ENCODE assay signal across 14 cellular contexts in genomic region chr2:9335322-9335754, GRCh38.
DNase-seq lines count a peak whose midpoint lies in the region; ATAC-seq and TF ChIP-seq lines count a peak whose summit lies in the region.
"Had no signal": no experiment of that assay in that cellular context is flagged by ENCODE, and none has a peak within 500 bp of the region (broad histone marks: within the 10 kb centered on the region; RNA-seq: fewer than 3 reads in every experiment).

No MANE protein-coding gene starts in this region.

- no peaks in the 10 kb centered on the region for H3K9me3 ChIP-seq in SK-N-SH
- H3K9me3 ChIP-seq in stomach, result no peaks in the 10 kb centered on the region

- no peak for TF ChIP-seq CTCF in SK-N-SH (IDR thresholded peaks at IDR 0.05)
- TF ChIP-seq CTCF in stomach (IDR thresholded peaks at IDR 0.05), result no peak
- no peak for TF ChIP-seq CTCF in coronary artery (IDR thresholded peaks at IDR 0.05)

- intact Hi-C loops in left colon (cut with DNase I, micrococcal nuclease), result loop anchor here in 1 of 2 donors (5.0 kb wide), 1 partner anchor 128 kb away; the partner anchor contains the start of gene ASAP2
- intact Hi-C loops in stomach (cut with DNase I; ENCODE audit: low total_unique reads), result no loop called here
- intact Hi-C loops in activated naive CD4-positive, alpha-beta T cell treated with anti-CD3 and anti-CD28 coated beads for 36 hours (cut with micrococcal nuclease), result no loop called here

- POLR2A ChIA-PET in SK-N-SH (lab: Yijun Ruan, JAX), result no interaction called here

- TF ChIP-seq RAD21 in SK-N-SH (IDR thresholded peaks at IDR 0.05; ENCODE audit: low read length), result no peak

- no peak overlapping the region for H3K4me3 Mint-ChIP-seq in activated naive CD4-positive, alpha-beta T cell treated with anti-CD3 and anti-CD28 coated beads for 36 hours
- H3K4me3 Mint-ChIP-seq: activated CD4-positive, alpha-beta T cell treated with anti-CD3 and anti-CD28 coated beads, Interleukin-2, amount 10 ng/mL, durations not matched to agents 7 days and 5 days had no signal

- H3K9me3 Mint-ChIP-seq in activated naive CD4-positive, alpha-beta T cell treated with anti-CD3 and anti-CD28 coated beads for 36 hours, result no peaks in the 10 kb centered on the region
- H3K9me3 Mint-ChIP-seq: activated CD4-positive, alpha-beta T cell treated with anti-CD3 and anti-CD28 coated beads, Interleukin-2, amount 10 ng/mL, durations not matched to agents 7 days and 5 days had no signal

- peaks cover 22% of the 10 kb centered on the region for H3K79me2 ChIP-seq in SK-N-SH (ENCODE audit: insufficient read depth)
- H3K79me2 ChIP-seq: parathyroid adenoma had no signal

- peaks cover 5% of the 10 kb centered on the region for H3K4me1 Mint-ChIP-seq in activated naive CD4-positive, alpha-beta T cell treated with anti-CD3 and anti-CD28 coated beads for 36 hours (ENCODE audit: low read depth)

- no peak overlapping the region for H3K9ac ChIP-seq in SK-N-SH
- H3K9ac ChIP-seq: parathyroid adenoma had no signal

- H3F3A ChIP-seq in SK-N-SH (replicated peaks; ENCODE audit: insufficient read depth), result peaks cover 32% of the 10 kb centered on the region

- WGBS in SK-N-SH (ENCODE audit: low lambda C conversion rate), result 93% methylated on average over 6 of the region's 6 CpGs
- 58 to 72% (median 62%) methylated on average over 6 of the region's 6 CpGs for WGBS in stomach, 5 donors

- ATAC-seq in SK-N-SH treated with all-trans-retinoic acid at 6 μM for 48 hours, result no peak
- ATAC-seq in left colon, result peak; percentile 86

- peaks cover 26 to 39% of the 10 kb centered on the region in 2 experiments for H3K4me1 ChIP-seq in SK-N-SH (ENCODE audit: control insufficient read depth in 1 of 2, insufficient read depth in 2 of 2, low read depth in 1 of 2, low read length in 1 of 2)
- H3K4me1 ChIP-seq in stomach, result peaks cover 12 to 35% (median 25%) of the 10 kb centered on the region in 4 donors

- H3K4me3 ChIP-seq in SK-N-SH (ENCODE audit: low read depth in 2 of 2, low read length in 1 of 2) (no peak overlapping the region), stomach (no peak overlapping the region), coronary artery (no peak overlapping the region)

- no peak for DNase-seq in SK-N-SH
- DNase-seq in NOMO-1 treated with dmso at 0.1 percent for 144 hours (lab: John Stamatoyannopoulos, UW; ENCODE audit: unreplicated experiment), result peak; percentile 28
- peak; percentile 89 to 93 for DNase-seq in left colon
- no peak for DNase-seq in stomach
- no peak for DNase-seq in coronary artery (ENCODE audit: low spot score)
- no peak for DNase-seq in SW 1271 (lab: John Stamatoyannopoulos, UW)
- DNase-seq in activated naive CD4-positive, alpha-beta T cell treated with anti-CD3 and anti-CD28 coated beads for 36 hours, result no peak
- DNase-seq: activated CD4-positive, alpha-beta T cell treated with anti-CD3 and anti-CD28 coated beads, Interleukin-2, amount 10 ng/mL, durations not matched to agents 7 days and 5 days; activated naive CD4-positive, alpha-beta T cell treated with anti-CD3 and anti-CD28 coated beads, Interleukin-2, amount 50 U/mL, for 16 hours; foreskin melanocyte; NCI-H226; stimulated activated CD4-positive, alpha-beta T cell treated with anti-CD3 and anti-CD28 coated beads, Interleukin-4, amount 100 ng/mL, for 1 hour had no signal

- H2AFZ ChIP-seq in SK-N-SH (ENCODE audit: low read depth), result no peak overlapping the region
- H2AFZ ChIP-seq: parathyroid adenoma had no signal

- TF ChIP-seq POLR2A in stomach (IDR thresholded peaks at IDR 0.05), result no peak

- H3K27me3 Mint-ChIP-seq in activated naive CD4-positive, alpha-beta T cell treated with anti-CD3 and anti-CD28 coated beads for 36 hours (ENCODE audit: low read depth), result no peaks in the 10 kb centered on the region

- no peaks in the 10 kb centered on the region for H3K9me2 ChIP-seq in SK-N-SH

- no peak overlapping the region for H3K4me2 ChIP-seq in SK-N-SH

- peaks cover 46 to 53% of the 10 kb centered on the region in 2 experiments for H3K36me3 ChIP-seq in SK-N-SH (replicated peaks in 1 of 2; ENCODE audit: control insufficient read depth in 1 of 2, insufficient read depth in 2 of 2, low read length in 1 of 2)
- H3K36me3 ChIP-seq in stomach, result peaks cover 0 to 31% (median 17%) of the 10 kb centered on the region in 4 donors

- H3K27me3 ChIP-seq in SK-N-SH (ENCODE audit: insufficient read depth) (no peaks in the 10 kb centered on the region), stomach (no peaks in the 10 kb centered on the region)

- CTCF ChIA-PET in SK-N-SH (lab: Yijun Ruan, JAX), result interaction anchor here (0.7 to 4.8 kb wide), 12 partner anchors 11 to 463 kb away, joined by 3 to 68 read pairs (median 4); partner anchors contain the start of gene ASAP2
- CTCF ChIA-PET in activated naive CD4-positive, alpha-beta T cell treated with anti-CD3 and anti-CD28 coated beads for 36 hours (lab: Charles Lee), result interaction anchor here (0.6 kb wide), 1 partner anchor 317 kb away, joined by 3 read pairs; no protein-coding TSS in a partner anchor

- H3K36me3 Mint-ChIP-seq in activated naive CD4-positive, alpha-beta T cell treated with anti-CD3 and anti-CD28 coated beads for 36 hours (ENCODE audit: low read depth), result no peaks in the 10 kb centered on the region

- no peak overlapping the region for H3K27ac Mint-ChIP-seq in activated naive CD4-positive, alpha-beta T cell treated with anti-CD3 and anti-CD28 coated beads for 36 hours
- H3K27ac Mint-ChIP-seq: activated CD4-positive, alpha-beta T cell treated with anti-CD3 and anti-CD28 coated beads, Interleukin-2, amount 10 ng/mL, durations not matched to agents 7 days and 5 days had no signal

- peak overlapping the region; percentile 61 to 96; a peak in 3 of 4 replicates for H3K27ac ChIP-seq in SK-N-SH (ENCODE audit: low read depth in 2 of 2, low read length in 1 of 2)
- peak overlapping the region in 3 of 5 donors; percentile 2 to 54 (median 27) for H3K27ac ChIP-seq in stomach
- H3K27ac ChIP-seq in coronary artery, result no peak overlapping the region
- H3K27ac ChIP-seq: parathyroid adenoma had no signal

- peaks cover 8% of the 10 kb centered on the region; the same call in 1 of the 2 replicates for H4K20me1 ChIP-seq in SK-N-SH (ENCODE audit: insufficient read depth)

- TF ChIP-seq EP300 in SK-N-SH (IDR thresholded peaks at IDR 0.05; ENCODE audit: borderline replicate concordance in 1 of 2, low read depth in 1 of 2, low read length in 1 of 2), result no peak
- no peak for TF ChIP-seq EP300 in stomach (IDR thresholded peaks at IDR 0.05)

TF ChIP-seq in SK-N-SH, 30 proteins besides CTCF, POLR2A, EP300 and RAD21 (continues in another document):
- TF ChIP-seq GATA2 (CRISPR knock-in tag; IDR thresholded peaks at IDR 0.05), result no peak
- no peak for TF ChIP-seq RFX5 (IDR thresholded peaks at IDR 0.05; ENCODE audit: low read length)
- TF ChIP-seq USF1 (IDR thresholded peaks at IDR 0.05; ENCODE audit: borderline replicate concordance, low read depth), result no peak
- no peak for TF ChIP-seq MXI1 (IDR thresholded peaks at IDR 0.05; ENCODE audit: low read depth, low read length)
- TF ChIP-seq NRF1 (IDR thresholded peaks at IDR 0.05; ENCODE audit: low read depth, low read length), result no peak
- TF ChIP-seq IRF3 (IDR thresholded peaks at IDR 0.05; ENCODE audit: low read depth, low read length), result no peak
- no peak for TF ChIP-seq EZH2phosphoT487 (IDR thresholded peaks at IDR 0.05; ENCODE audit: borderline replicate concordance, low read depth)
- no peak for TF ChIP-seq ELF1 (IDR thresholded peaks at IDR 0.05)
- TF ChIP-seq CHD2 (IDR thresholded peaks at IDR 0.05; ENCODE audit: low read length, partially characterized antibody), result no peak

TF ChIP-seq in SK-N-SH treated with all-trans-retinoic acid at 6 μM for 48 hours, 23 proteins besides CTCF, POLR2A, EP300 and RAD21 (continues in another document):
- TF ChIP-seq SNAI2 (CRISPR knock-in tag; IDR thresholded peaks at IDR 0.05) (no peak), TCF4 (CRISPR knock-in tag; IDR thresholded peaks at IDR 0.05; ENCODE audit: borderline replicate concordance) (no peak), CSDC2 (CRISPR knock-in tag; IDR thresholded peaks at IDR 0.05) (no peak), PATZ1 (CRISPR knock-in tag; IDR thresholded peaks at IDR 0.05; ENCODE audit: borderline replicate concordance) (no peak), ZC3H10 (CRISPR knock-in tag; IDR thresholded peaks at IDR 0.05) (no peak), GLIS3 (CRISPR knock-in tag; IDR thresholded peaks at IDR 0.05) (no peak), ESRRG (CRISPR knock-in tag; IDR thresholded peaks at IDR 0.05) (no peak), RARB (CRISPR knock-in tag; IDR thresholded peaks at IDR 0.05) (no peak), CREB5 (CRISPR knock-in tag; IDR thresholded peaks at IDR 0.05; ENCODE audit: low read depth) (no peak)

Comparison
In these comparisons a context has a peak if more than half of its experiments do, and no peak if none do; other contexts are left out.
1. DNase-seq: peak in NOMO-1 treated with dmso at 0.1 percent for 144 hours (single experiment) and left colon (2 of 2); none in SK-N-SH (single experiment), stomach (single experiment), coronary artery (single experiment), SW 1271 (0 of 2) and activated naive CD4-positive, alpha-beta T cell treated with anti-CD3 and anti-CD28 coated beads for 36 hours (single experiment).
2. H3K27ac ChIP-seq: peak in SK-N-SH (2 of 2) and stomach (3 of 5); none in coronary artery (0 of 2).